Comparison of ENCODE assay signal across 1 cellular context in the genomic region with DNA sequence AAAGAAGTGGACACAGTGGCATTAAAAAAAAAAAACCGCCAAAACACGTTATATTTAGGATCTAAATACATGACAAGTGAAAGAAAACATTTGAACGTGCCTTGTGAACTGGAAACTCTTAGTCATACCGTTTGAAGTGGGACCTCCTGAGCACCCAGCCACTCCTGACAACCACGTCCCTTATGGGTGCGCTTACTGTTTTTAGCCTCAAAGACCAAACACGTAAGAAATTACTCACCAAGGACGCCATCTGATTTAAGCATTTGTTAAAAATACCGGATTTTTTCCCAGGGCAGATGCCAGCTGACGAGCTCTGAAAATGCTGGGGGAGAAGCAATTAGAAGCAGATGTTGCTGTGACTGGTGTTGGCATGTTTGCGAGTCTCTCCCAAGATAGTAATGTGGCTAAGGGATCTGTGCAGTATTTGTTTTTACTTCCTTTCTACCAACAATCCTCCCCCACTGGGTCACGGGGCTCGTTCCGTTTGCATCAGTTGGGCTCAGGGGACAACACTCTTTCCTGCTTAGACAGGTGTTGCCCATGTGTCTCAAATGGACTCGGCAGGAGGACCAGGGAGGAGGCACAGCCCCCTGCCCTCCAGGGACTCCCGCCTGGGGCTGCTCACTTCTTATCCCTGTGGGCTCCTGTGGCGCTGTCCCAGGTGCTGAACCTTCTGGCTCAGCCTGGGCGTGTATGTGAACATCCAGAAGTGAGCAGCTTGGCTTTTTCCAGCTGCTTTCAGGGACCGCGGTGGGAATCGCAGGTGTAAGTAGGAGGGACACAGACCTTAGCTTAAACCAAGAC.
TF ChIP-seq lines count a peak whose summit lies in the region.

No MANE protein-coding gene starts in this region.

TF ChIP-seq in HepG2, 621 proteins besides CTCF, POLR2A, EP300 and RAD21 (continued from another document and continues in another):
- TF ChIP-seq, protein P1, sequence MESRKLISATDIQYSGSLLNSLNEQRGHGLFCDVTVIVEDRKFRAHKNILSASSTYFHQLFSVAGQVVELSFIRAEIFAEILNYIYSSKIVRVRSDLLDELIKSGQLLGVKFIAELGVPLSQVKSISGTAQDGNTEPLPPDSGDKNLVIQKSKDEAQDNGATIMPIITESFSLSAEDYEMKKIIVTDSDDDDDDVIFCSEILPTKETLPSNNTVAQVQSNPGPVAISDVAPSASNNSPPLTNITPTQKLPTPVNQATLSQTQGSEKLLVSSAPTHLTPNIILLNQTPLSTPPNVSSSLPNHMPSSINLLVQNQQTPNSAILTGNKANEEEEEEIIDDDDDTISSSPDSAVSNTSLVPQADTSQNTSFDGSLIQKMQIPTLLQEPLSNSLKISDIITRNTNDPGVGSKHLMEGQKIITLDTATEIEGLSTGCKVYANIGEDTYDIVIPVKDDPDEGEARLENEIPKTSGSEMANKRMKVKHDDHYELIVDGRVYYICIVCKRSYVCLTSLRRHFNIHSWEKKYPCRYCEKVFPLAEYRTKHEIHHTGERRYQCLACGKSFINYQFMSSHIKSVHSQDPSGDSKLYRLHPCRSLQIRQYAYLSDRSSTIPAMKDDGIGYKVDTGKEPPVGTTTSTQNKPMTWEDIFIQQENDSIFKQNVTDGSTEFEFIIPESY (CRISPR knock-in tag; IDR thresholded peaks at IDR 0.05), result no peak
- no peak for TF ChIP-seq ZNF326 (CRISPR knock-in tag; IDR thresholded peaks at IDR 0.05; ENCODE audit: borderline replicate concordance)
- TF ChIP-seq ZNF343 (CRISPR knock-in tag; IDR thresholded peaks at IDR 0.05), result no peak
- no peak for TF ChIP-seq SMAD9 (CRISPR knock-in tag; IDR thresholded peaks at IDR 0.05)
- no peak for TF ChIP-seq ZSCAN31 (CRISPR knock-in tag; IDR thresholded peaks at IDR 0.05; ENCODE audit: low read depth)
- no peak for TF ChIP-seq TAF1 (CRISPR knock-in tag; IDR thresholded peaks at IDR 0.05)
- TF ChIP-seq, protein P2, sequence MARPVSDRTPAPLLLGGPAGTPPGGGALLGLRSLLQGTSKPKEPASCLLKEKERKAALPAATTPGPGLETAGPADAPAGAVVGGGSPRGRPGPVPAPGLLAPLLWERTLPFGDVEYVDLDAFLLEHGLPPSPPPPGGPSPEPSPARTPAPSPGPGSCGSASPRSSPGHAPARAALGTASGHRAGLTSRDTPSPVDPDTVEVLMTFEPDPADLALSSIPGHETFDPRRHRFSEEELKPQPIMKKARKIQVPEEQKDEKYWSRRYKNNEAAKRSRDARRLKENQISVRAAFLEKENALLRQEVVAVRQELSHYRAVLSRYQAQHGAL (CRISPR knock-in tag; IDR thresholded peaks at IDR 0.05; ENCODE audit: not compliant biosample characterization), result no peak
- no peak for TF ChIP-seq HHEX (CRISPR knock-in tag; IDR thresholded peaks at IDR 0.05)
- peak; percentile 87; the same call in 1 of the 2 replicates for TF ChIP-seq STAT5B (CRISPR knock-in tag; IDR thresholded peaks at IDR 0.05)
- TF ChIP-seq ATM (IDR thresholded peaks at IDR 0.05; ENCODE audit: borderline replicate concordance), result no peak
- TF ChIP-seq, protein P3, sequence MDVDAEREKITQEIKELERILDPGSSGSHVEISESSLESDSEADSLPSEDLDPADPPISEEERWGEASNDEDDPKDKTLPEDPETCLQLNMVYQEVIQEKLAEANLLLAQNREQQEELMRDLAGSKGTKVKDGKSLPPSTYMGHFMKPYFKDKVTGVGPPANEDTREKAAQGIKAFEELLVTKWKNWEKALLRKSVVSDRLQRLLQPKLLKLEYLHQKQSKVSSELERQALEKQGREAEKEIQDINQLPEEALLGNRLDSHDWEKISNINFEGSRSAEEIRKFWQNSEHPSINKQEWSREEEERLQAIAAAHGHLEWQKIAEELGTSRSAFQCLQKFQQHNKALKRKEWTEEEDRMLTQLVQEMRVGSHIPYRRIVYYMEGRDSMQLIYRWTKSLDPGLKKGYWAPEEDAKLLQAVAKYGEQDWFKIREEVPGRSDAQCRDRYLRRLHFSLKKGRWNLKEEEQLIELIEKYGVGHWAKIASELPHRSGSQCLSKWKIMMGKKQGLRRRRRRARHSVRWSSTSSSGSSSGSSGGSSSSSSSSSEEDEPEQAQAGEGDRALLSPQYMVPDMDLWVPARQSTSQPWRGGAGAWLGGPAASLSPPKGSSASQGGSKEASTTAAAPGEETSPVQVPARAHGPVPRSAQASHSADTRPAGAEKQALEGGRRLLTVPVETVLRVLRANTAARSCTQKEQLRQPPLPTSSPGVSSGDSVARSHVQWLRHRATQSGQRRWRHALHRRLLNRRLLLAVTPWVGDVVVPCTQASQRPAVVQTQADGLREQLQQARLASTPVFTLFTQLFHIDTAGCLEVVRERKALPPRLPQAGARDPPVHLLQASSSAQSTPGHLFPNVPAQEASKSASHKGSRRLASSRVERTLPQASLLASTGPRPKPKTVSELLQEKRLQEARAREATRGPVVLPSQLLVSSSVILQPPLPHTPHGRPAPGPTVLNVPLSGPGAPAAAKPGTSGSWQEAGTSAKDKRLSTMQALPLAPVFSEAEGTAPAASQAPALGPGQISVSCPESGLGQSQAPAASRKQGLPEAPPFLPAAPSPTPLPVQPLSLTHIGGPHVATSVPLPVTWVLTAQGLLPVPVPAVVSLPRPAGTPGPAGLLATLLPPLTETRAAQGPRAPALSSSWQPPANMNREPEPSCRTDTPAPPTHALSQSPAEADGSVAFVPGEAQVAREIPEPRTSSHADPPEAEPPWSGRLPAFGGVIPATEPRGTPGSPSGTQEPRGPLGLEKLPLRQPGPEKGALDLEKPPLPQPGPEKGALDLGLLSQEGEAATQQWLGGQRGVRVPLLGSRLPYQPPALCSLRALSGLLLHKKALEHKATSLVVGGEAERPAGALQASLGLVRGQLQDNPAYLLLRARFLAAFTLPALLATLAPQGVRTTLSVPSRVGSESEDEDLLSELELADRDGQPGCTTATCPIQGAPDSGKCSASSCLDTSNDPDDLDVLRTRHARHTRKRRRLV (CRISPR knock-in tag; IDR thresholded peaks at IDR 0.05), result no peak
- TF ChIP-seq, protein P4, sequence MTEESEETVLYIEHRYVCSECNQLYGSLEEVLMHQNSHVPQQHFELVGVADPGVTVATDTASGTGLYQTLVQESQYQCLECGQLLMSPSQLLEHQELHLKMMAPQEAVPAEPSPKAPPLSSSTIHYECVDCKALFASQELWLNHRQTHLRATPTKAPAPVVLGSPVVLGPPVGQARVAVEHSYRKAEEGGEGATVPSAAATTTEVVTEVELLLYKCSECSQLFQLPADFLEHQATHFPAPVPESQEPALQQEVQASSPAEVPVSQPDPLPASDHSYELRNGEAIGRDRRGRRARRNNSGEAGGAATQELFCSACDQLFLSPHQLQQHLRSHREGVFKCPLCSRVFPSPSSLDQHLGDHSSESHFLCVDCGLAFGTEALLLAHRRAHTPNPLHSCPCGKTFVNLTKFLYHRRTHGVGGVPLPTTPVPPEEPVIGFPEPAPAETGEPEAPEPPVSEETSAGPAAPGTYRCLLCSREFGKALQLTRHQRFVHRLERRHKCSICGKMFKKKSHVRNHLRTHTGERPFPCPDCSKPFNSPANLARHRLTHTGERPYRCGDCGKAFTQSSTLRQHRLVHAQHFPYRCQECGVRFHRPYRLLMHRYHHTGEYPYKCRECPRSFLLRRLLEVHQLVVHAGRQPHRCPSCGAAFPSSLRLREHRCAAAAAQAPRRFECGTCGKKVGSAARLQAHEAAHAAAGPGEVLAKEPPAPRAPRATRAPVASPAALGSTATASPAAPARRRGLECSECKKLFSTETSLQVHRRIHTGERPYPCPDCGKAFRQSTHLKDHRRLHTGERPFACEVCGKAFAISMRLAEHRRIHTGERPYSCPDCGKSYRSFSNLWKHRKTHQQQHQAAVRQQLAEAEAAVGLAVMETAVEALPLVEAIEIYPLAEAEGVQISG (CRISPR knock-in tag; IDR thresholded peaks at IDR 0.05), result peak; percentile 55; the same call in 1 of the 2 replicates
- no peak for TF ChIP-seq ZNF451 (CRISPR knock-in tag; IDR thresholded peaks at IDR 0.05)
- TF ChIP-seq, protein P5, sequence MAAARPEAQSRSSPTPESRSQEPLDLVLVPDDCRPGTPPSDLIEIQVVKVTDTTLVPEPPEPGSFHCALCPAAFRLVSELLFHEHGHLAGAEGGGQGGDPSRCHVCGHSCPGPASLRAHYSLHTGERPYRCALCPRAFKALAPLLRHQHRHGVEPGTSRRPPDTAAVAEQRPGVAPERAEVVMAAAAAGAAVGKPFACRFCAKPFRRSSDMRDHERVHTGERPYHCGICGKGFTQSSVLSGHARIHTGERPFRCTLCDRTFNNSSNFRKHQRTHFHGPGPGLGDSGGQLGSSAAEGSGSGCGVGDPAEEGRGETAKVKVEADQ (CRISPR knock-in tag; IDR thresholded peaks at IDR 0.05; ENCODE audit: borderline replicate concordance), result no peak
- 0 out of 2 replicates have a peak, but pooled peaks have one; percentile 45 for TF ChIP-seq ARNT2 (CRISPR knock-in tag; IDR thresholded peaks at IDR 0.05; ENCODE audit: low read depth)
- TF ChIP-seq MEIS1 (CRISPR knock-in tag; IDR thresholded peaks at IDR 0.05; ENCODE audit: borderline replicate concordance), result no peak
- no peak for TF ChIP-seq TP53 (CRISPR knock-in tag; conservative IDR thresholded peaks at IDR 0.05)
- TF ChIP-seq, protein P6, sequence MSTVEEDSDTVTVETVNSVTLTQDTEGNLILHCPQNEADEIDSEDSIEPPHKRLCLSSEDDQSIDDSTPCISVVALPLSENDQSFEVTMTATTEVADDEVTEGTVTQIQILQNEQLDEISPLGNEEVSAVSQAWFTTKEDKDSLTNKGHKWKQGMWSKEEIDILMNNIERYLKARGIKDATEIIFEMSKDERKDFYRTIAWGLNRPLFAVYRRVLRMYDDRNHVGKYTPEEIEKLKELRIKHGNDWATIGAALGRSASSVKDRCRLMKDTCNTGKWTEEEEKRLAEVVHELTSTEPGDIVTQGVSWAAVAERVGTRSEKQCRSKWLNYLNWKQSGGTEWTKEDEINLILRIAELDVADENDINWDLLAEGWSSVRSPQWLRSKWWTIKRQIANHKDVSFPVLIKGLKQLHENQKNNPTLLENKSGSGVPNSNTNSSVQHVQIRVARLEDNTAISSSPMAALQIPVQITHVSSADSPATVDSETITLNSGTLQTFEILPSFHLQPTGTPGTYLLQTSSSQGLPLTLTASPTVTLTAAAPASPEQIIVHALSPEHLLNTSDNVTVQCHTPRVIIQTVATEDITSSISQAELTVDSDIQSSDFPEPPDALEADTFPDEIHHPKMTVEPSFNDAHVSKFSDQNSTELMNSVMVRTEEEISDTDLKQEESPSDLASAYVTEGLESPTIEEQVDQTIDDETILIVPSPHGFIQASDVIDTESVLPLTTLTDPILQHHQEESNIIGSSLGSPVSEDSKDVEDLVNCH (CRISPR knock-in tag; IDR thresholded peaks at IDR 0.05), result no peak
- no peak for TF ChIP-seq ZNF619 (CRISPR knock-in tag; IDR thresholded peaks at IDR 0.05)
- TF ChIP-seq LCORL (IDR thresholded peaks at IDR 0.05), result no peak
- TF ChIP-seq LCORL (CRISPR knock-in tag; IDR thresholded peaks at IDR 0.05), result no peak
- no peak for TF ChIP-seq POGZ (CRISPR knock-in tag; IDR thresholded peaks at IDR 0.05)
- no peak for TF ChIP-seq ZNF121 (CRISPR knock-in tag; IDR thresholded peaks at IDR 0.05)
- TF ChIP-seq CC2D1A (CRISPR knock-in tag; IDR thresholded peaks at IDR 0.05), result no peak
- TF ChIP-seq PHF21A (CRISPR knock-in tag; IDR thresholded peaks at IDR 0.05), result no peak
- TF ChIP-seq ZNF441 (CRISPR knock-in tag; IDR thresholded peaks at IDR 0.05; ENCODE audit: borderline replicate concordance), result peak; percentile 60; the same call in 1 of the 2 replicates
- TF ChIP-seq, protein P7, sequence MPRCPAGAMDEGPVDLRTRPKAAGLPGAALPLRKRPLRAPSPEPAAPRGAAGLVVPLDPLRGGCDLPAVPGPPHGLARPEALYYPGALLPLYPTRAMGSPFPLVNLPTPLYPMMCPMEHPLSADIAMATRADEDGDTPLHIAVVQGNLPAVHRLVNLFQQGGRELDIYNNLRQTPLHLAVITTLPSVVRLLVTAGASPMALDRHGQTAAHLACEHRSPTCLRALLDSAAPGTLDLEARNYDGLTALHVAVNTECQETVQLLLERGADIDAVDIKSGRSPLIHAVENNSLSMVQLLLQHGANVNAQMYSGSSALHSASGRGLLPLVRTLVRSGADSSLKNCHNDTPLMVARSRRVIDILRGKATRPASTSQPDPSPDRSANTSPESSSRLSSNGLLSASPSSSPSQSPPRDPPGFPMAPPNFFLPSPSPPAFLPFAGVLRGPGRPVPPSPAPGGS (CRISPR knock-in tag; IDR thresholded peaks at IDR 0.05), result no peak
- TF ChIP-seq, protein P8, sequence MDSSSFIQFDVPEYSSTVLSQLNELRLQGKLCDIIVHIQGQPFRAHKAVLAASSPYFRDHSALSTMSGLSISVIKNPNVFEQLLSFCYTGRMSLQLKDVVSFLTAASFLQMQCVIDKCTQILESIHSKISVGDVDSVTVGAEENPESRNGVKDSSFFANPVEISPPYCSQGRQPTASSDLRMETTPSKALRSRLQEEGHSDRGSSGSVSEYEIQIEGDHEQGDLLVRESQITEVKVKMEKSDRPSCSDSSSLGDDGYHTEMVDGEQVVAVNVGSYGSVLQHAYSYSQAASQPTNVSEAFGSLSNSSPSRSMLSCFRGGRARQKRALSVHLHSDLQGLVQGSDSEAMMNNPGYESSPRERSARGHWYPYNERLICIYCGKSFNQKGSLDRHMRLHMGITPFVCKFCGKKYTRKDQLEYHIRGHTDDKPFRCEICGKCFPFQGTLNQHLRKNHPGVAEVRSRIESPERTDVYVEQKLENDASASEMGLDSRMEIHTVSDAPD (CRISPR knock-in tag; IDR thresholded peaks at IDR 0.05), result no peak
- TF ChIP-seq, protein P9, sequence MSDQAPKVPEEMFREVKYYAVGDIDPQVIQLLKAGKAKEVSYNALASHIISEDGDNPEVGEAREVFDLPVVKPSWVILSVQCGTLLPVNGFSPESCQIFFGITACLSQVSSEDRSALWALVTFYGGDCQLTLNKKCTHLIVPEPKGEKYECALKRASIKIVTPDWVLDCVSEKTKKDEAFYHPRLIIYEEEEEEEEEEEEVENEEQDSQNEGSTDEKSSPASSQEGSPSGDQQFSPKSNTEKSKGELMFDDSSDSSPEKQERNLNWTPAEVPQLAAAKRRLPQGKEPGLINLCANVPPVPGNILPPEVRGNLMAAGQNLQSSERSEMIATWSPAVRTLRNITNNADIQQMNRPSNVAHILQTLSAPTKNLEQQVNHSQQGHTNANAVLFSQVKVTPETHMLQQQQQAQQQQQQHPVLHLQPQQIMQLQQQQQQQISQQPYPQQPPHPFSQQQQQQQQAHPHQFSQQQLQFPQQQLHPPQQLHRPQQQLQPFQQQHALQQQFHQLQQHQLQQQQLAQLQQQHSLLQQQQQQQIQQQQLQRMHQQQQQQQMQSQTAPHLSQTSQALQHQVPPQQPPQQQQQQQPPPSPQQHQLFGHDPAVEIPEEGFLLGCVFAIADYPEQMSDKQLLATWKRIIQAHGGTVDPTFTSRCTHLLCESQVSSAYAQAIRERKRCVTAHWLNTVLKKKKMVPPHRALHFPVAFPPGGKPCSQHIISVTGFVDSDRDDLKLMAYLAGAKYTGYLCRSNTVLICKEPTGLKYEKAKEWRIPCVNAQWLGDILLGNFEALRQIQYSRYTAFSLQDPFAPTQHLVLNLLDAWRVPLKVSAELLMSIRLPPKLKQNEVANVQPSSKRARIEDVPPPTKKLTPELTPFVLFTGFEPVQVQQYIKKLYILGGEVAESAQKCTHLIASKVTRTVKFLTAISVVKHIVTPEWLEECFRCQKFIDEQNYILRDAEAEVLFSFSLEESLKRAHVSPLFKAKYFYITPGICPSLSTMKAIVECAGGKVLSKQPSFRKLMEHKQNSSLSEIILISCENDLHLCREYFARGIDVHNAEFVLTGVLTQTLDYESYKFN (CRISPR knock-in tag; conservative IDR thresholded peaks at IDR 0.05), result no peak
- TF ChIP-seq, protein P10, sequence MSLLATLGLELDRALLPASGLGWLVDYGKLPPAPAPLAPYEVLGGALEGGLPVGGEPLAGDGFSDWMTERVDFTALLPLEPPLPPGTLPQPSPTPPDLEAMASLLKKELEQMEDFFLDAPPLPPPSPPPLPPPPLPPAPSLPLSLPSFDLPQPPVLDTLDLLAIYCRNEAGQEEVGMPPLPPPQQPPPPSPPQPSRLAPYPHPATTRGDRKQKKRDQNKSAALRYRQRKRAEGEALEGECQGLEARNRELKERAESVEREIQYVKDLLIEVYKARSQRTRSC (CRISPR knock-in tag; IDR thresholded peaks at IDR 0.05; ENCODE audit: low read depth), result no peak
- TF ChIP-seq XRCC5 (optimal IDR thresholded peaks at IDR 0.05; ENCODE audit: low read length), result peak; percentile 67
